Comparison of ENCODE assay signal across 21 cellular contexts in the genomic region with DNA sequence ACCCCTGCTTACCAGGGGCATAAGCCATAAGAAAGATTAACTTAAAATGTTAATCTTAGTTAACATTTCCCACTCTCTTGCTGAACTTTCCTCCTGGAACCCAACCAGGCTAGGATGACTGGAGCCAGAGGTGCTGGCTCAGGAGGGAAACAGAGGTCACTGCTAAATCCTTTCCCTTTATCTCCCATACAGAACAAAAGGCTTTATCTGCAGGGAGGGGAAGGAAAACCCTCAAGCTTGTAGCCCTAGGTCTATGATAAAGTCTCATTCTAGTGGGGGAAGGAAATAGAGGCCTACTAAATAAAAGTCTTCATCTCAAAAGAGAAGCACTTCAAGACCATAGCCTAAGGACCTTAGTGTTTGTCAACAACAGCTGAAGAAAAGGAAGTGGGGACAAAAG.
"Had no signal": no experiment of that assay in that cellular context is flagged by ENCODE, and none has a peak within 500 bp of the region (broad histone marks: within the 10 kb centered on the region; RNA-seq: fewer than 3 reads in every experiment).

No MANE protein-coding gene starts in this region.

- H3K4me3 ChIP-seq: colonic mucosa, lung, tibial nerve had no signal

- DNase-seq: activated CD4-positive, alpha-beta T cell treated with anti-CD3 and anti-CD28 coated beads, Interleukin-2, amount 10 ng/mL, durations not matched to agents 7 days and 5 days; activated CD8-positive, alpha-beta T cell treated with anti-CD3 and anti-CD28 coated beads, Interleukin-2, amount 10 ng/mL, durations not matched to agents 7 days and 5 days; activated effector memory CD4-positive, alpha-beta T cell treated with Interleukin-2 at 50 U/mL for 16 hours; activated naive CD4-positive, alpha-beta T cell treated with anti-CD3 and anti-CD28 coated beads, Interleukin-2, amount 10 ng/mL, durations not matched to agents 7 days and 5 days; activated T-cell treated with anti-CD3 and anti-CD28 coated beads, Interleukin-2, amount 50 U/mL, for 24 hours; aorta; brain microvascular endothelial cell; central memory CD4-positive, alpha-beta T cell; colonic mucosa; left cardiac atrium; midbrain; SK-N-SH; stimulated activated CD4-positive, alpha-beta T cell treated with anti-CD3 and anti-CD28 coated beads, Interleukin-12 subunit alpha, Interleukin-12 subunit beta, amount 100 ng/mL, for 4 hours; stimulated activated CD4-positive, alpha-beta T cell treated with anti-CD3 and anti-CD28 coated beads, Interleukin-1b, Interleukin-23, amount 100 ng/mL, for 48 hours; T-helper 1 cell; T1000 had no signal

- H3K27ac ChIP-seq: brain microvascular endothelial cell, colonic mucosa, tibial nerve had no signal

- H3K27ac Mint-ChIP-seq: activated CD4-positive, alpha-beta T cell treated with anti-CD3 and anti-CD28 coated beads, Interleukin-2, amount 10 ng/mL, durations not matched to agents 7 days and 5 days; activated CD8-positive, alpha-beta T cell treated with anti-CD3 and anti-CD28 coated beads, Interleukin-2, amount 10 ng/mL, durations not matched to agents 7 days and 5 days; activated naive CD4-positive, alpha-beta T cell treated with anti-CD3 and anti-CD28 coated beads, Interleukin-2, amount 10 ng/mL, durations not matched to agents 7 days and 5 days; activated T-cell treated with anti-CD3 and anti-CD28 coated beads, Interleukin-2, amount 50 U/mL, for 24 hours; stimulated activated naive CD8-positive, alpha-beta T cell treated with anti-CD3 and anti-CD28 coated beads, Interleukin-15, Interleukin-2, amounts not matched to agents 100 ng/mL and 50 ng/mL, for 24 hours had no signal

- H3K9me3 Mint-ChIP-seq: activated T-cell treated with anti-CD3 and anti-CD28 coated beads, Interleukin-2, amount 50 U/mL, for 24 hours had no signal

- ATAC-seq: activated CD8-positive, alpha-beta T cell treated with anti-CD3 and anti-CD28 coated beads, Interleukin-2, amount 10 ng/mL, durations not matched to agents 7 days and 5 days; esophagus mucosa had no signal

- H3K9me3 ChIP-seq: colonic mucosa, SK-N-SH, tibial nerve had no signal

- H3K4me1 Mint-ChIP-seq: activated naive CD4-positive, alpha-beta T cell treated with anti-CD3 and anti-CD28 coated beads, Interleukin-2, amount 10 ng/mL, durations not matched to agents 7 days and 5 days; nephron had no signal

- H3K4me3 Mint-ChIP-seq: activated CD4-positive, alpha-beta T cell treated with anti-CD3 and anti-CD28 coated beads, Interleukin-2, amount 10 ng/mL, durations not matched to agents 7 days and 5 days; activated CD8-positive, alpha-beta T cell treated with anti-CD3 and anti-CD28 coated beads, Interleukin-2, amount 10 ng/mL, durations not matched to agents 7 days and 5 days; activated naive CD4-positive, alpha-beta T cell treated with anti-CD3 and anti-CD28 coated beads, Interleukin-2, amount 10 ng/mL, durations not matched to agents 7 days and 5 days; activated T-cell treated with anti-CD3 and anti-CD28 coated beads, Interleukin-2, amount 50 U/mL, for 24 hours; nephron; stimulated activated naive CD8-positive, alpha-beta T cell treated with anti-CD3 and anti-CD28 coated beads, Interleukin-15, Interleukin-2, amounts not matched to agents 100 ng/mL and 50 ng/mL, for 24 hours had no signal

- H3K27me3 Mint-ChIP-seq: activated CD4-positive, alpha-beta T cell treated with anti-CD3 and anti-CD28 coated beads, Interleukin-2, amount 10 ng/mL, durations not matched to agents 7 days and 5 days; activated naive CD4-positive, alpha-beta T cell treated with anti-CD3 and anti-CD28 coated beads, Interleukin-2, amount 10 ng/mL, durations not matched to agents 7 days and 5 days; activated T-cell treated with anti-CD3 and anti-CD28 coated beads, Interleukin-2, amount 50 U/mL, for 24 hours; stimulated activated naive CD8-positive, alpha-beta T cell treated with anti-CD3 and anti-CD28 coated beads, Interleukin-15, Interleukin-2, amounts not matched to agents 100 ng/mL and 50 ng/mL, for 24 hours had no signal

- H3K36me3 ChIP-seq: brain microvascular endothelial cell, colonic mucosa had no signal

- H3K27me3 ChIP-seq: brain microvascular endothelial cell, colonic mucosa, tibial nerve had no signal

- H3K4me1 ChIP-seq: colonic mucosa had no signal
